ENCODE assay signal across 21 cellular contexts in genomic region chrX:31215277-31215815, GRCh38.
"Had no signal": no experiment of that assay in that cellular context is flagged by ENCODE, and none has a peak within 500 bp of the region (broad histone marks: within the 10 kb centered on the region; RNA-seq: fewer than 3 reads in every experiment).

No MANE protein-coding gene starts in this region.

- DNase-seq: dorsolateral prefrontal cortex; effector CD4-positive, alpha-beta T cell; hypothalamus; immature natural killer cell; islet precursor cell; left ventricle myocardium superior; lower lobe of right lung; natural killer cell; occipital lobe; right lobe of liver; small intestine; stimulated activated CD4-positive, alpha-beta T cell treated with anti-CD3 and anti-CD28 coated beads, Interleukin-15, amount 100 ng/mL, for 24 hours; stimulated activated CD4-positive, alpha-beta T cell treated with anti-CD3 and anti-CD28 coated beads, Interleukin-4, amount 100 ng/mL, for 1 hour; stimulated activated naive CD4-positive, alpha-beta T cell treated with Interleukin-2 at 50 U/mL for 16 hours; stomach; thyroid gland; trophoblast cell had no signal

- H2AFZ ChIP-seq: parathyroid adenoma had no signal

- H3K9me3 ChIP-seq: lower lobe of right lung, right lobe of liver, stomach, thyroid gland, vagina had no signal

- H3K27ac Mint-ChIP-seq: immature natural killer cell; natural killer cell; progenitor cell of endocrine pancreas; stimulated activated effector memory CD8-positive, alpha-beta T cell treated with anti-CD3 and anti-CD28 coated beads, Interleukin-12 subunit alpha, Interleukin-12 subunit beta, amount 100 ng/mL, for 72 hours had no signal

- H3K27ac ChIP-seq: dorsolateral prefrontal cortex, lower lobe of right lung, parathyroid adenoma, right lobe of liver, stomach, thyroid gland, vagina had no signal

- H3K4me1 ChIP-seq: lower lobe of right lung, parathyroid adenoma, right lobe of liver, thyroid gland, vagina had no signal

- H3K36me3 ChIP-seq: lower lobe of right lung, right lobe of liver, stomach, thyroid gland, vagina had no signal

- H3K9me3 Mint-ChIP-seq: natural killer cell; stimulated activated effector memory CD8-positive, alpha-beta T cell treated with anti-CD3 and anti-CD28 coated beads, Interleukin-12 subunit alpha, Interleukin-12 subunit beta, amount 100 ng/mL, for 72 hours had no signal

- H3K27me3 ChIP-seq: right lobe of liver, stomach, thyroid gland, vagina had no signal

- H3K4me1 Mint-ChIP-seq: immature natural killer cell; natural killer cell; stimulated activated effector memory CD8-positive, alpha-beta T cell treated with anti-CD3 and anti-CD28 coated beads, Interleukin-12 subunit alpha, Interleukin-12 subunit beta, amount 100 ng/mL, for 72 hours had no signal

- H3K27me3 Mint-ChIP-seq: progenitor cell of endocrine pancreas had no signal

- H3K79me2 ChIP-seq: parathyroid adenoma had no signal

- H3K4me3 ChIP-seq: dorsolateral prefrontal cortex, lower lobe of right lung, right lobe of liver, stomach, thyroid gland, vagina had no signal

- H3K36me3 Mint-ChIP-seq: immature natural killer cell; natural killer cell; stimulated activated effector memory CD8-positive, alpha-beta T cell treated with anti-CD3 and anti-CD28 coated beads, Interleukin-12 subunit alpha, Interleukin-12 subunit beta, amount 100 ng/mL, for 72 hours had no signal

- H3K4me3 Mint-ChIP-seq: immature natural killer cell; natural killer cell; stimulated activated effector memory CD8-positive, alpha-beta T cell treated with anti-CD3 and anti-CD28 coated beads, Interleukin-12 subunit alpha, Interleukin-12 subunit beta, amount 100 ng/mL, for 72 hours had no signal

- H3K9ac ChIP-seq: parathyroid adenoma had no signal
